In genomic region chr2:47490406-47490805, GRCh38 we compare ENCODE assay signal across 17 cellular contexts.
DNase-seq lines count a peak whose midpoint lies in the region; ATAC-seq and TF ChIP-seq lines count a peak whose summit lies in the region.
"Had no signal": no experiment of that assay in that cellular context is flagged by ENCODE, and none has a peak within 500 bp of the region (broad histone marks: within the 10 kb centered on the region; RNA-seq: fewer than 3 reads in every experiment).

No MANE protein-coding gene starts in this region.

- no peak for TF ChIP-seq CTCF in MCF 10A (IDR thresholded peaks at IDR 0.05; ENCODE audit: unreplicated experiment)
- TF ChIP-seq CTCF in breast epithelium (IDR thresholded peaks at IDR 0.05), result no peak
- TF ChIP-seq CTCF in WERI-Rb-1 (IDR thresholded peaks at IDR 0.05; ENCODE audit: low read depth, low read length), result no peak
- TF ChIP-seq CTCF in fibroblast of mammary gland (conservative IDR thresholded peaks at IDR 0.05; ENCODE audit: control insufficient read depth, insufficient read depth, low read depth, low read length), result no peak

- H3K9me3 ChIP-seq in breast epithelium, result no peaks in the 10 kb centered on the region
- peaks cover 4% of the 10 kb centered on the region for H3K9me3 ChIP-seq in WERI-Rb-1 (ENCODE audit: severe bottlenecking)
- H3K9me3 ChIP-seq: SK-N-SH had no signal

- BruUV-seq in MCF 10A (replicated peaks; lab: Mats Ljungman, UMichigan), result no TSS peak

- no peak for ATAC-seq in HG03457 (IDR thresholded peaks at IDR 0.05; ENCODE audit: unreplicated experiment)
- ATAC-seq in GM19397 (IDR thresholded peaks at IDR 0.05; ENCODE audit: unreplicated experiment), result no peak

- H3K27ac Mint-ChIP-seq in MCF 10A (ENCODE audit: low read depth, unreplicated experiment), result no peak overlapping the region

- H3K4me1 ChIP-seq in breast epithelium, result no peaks in the 10 kb centered on the region

- H3K36me3 ChIP-seq in breast epithelium (no peaks in the 10 kb centered on the region), WERI-Rb-1 (peaks cover 6% of the 10 kb centered on the region)

- intact Hi-C loops in MCF 10A (cut with micrococcal nuclease), result no loop called here
- intact Hi-C loops in breast epithelium (cut with DNase I; ENCODE audit: low total_unique reads), result no loop called here

- no peak overlapping the region for H3K4me3 Mint-ChIP-seq in MCF 10A (ENCODE audit: unreplicated experiment)
- H3K4me3 Mint-ChIP-seq: CD14-positive monocyte had no signal

- no peaks in the 10 kb centered on the region for H3K36me3 Mint-ChIP-seq in MCF 10A (ENCODE audit: insufficient read depth, unreplicated experiment)

- peaks cover 12% of the 10 kb centered on the region for H3K4me1 Mint-ChIP-seq in MCF 10A (ENCODE audit: insufficient read depth, unreplicated experiment)

- no peak overlapping the region for H3K27ac ChIP-seq in breast epithelium
- no peak overlapping the region; the same call in none of the 2 replicates for H3K27ac ChIP-seq in WERI-Rb-1
- H3K27ac ChIP-seq: HL-60 had no signal

- peaks cover 15% of the 10 kb centered on the region for H3K9me3 Mint-ChIP-seq in MCF 10A (ENCODE audit: unreplicated experiment)

- no peak for TF ChIP-seq POLR2A in breast epithelium (IDR thresholded peaks at IDR 0.05)

- H3K27me3 ChIP-seq in breast epithelium (no peaks in the 10 kb centered on the region), WERI-Rb-1 (ENCODE audit: insufficient read depth, low read depth, severe bottlenecking) (no peaks in the 10 kb centered on the region)

- POLR2A ChIA-PET in MCF 10A (lab: Yijun Ruan, JAX), result interaction anchor here (1.4 kb wide), 1 partner anchor 15 kb away, joined by 5 read pairs; no protein-coding TSS in a partner anchor

- peak; percentile 16 for DNase-seq in MCF 10A (ENCODE audit: unreplicated experiment)
- no peak for DNase-seq in breast epithelium (ENCODE audit: low spot score in 2 of 2)
- peak; percentile 64 for DNase-seq in WERI-Rb-1
- peak; percentile 20 for DNase-seq in fibroblast of mammary gland (ENCODE audit: low read depth)
- DNase-seq in effector CD4-positive, alpha-beta T cell, result no peak
- no peak for DNase-seq in NCI-H510A treated with DMSO at 0.1 percent for 48 hours (lab: John Stamatoyannopoulos, UW)
- DNase-seq: 8988T, DMS79, Kasumi-1, NCI-H1694 treated with DMSO at 0.1 percent for 48 hours, NCI-H748 treated with DMSO at 0.1 percent for 48 hours, SHP77 treated with DMSO at 0.1 percent for 48 hours, SK-N-SH had no signal

- H3K4me3 ChIP-seq in breast epithelium (no peak overlapping the region), WERI-Rb-1 (ENCODE audit: low read depth, low read length) (no peak overlapping the region), fibroblast of mammary gland (ENCODE audit: control insufficient read depth, low read depth, low read length) (no peak overlapping the region)

- H3K27me3 Mint-ChIP-seq in MCF 10A (ENCODE audit: insufficient read depth, unreplicated experiment), result no peaks in the 10 kb centered on the region

- CTCF ChIA-PET in MCF 10A (lab: Yijun Ruan, JAX), result no interaction called here

Comparison
In these comparisons a context has a peak if more than half of its experiments do, and no peak if none do; other contexts are left out.
1. DNase-seq: peak in MCF 10A (single experiment), WERI-Rb-1 (single experiment) and fibroblast of mammary gland (single experiment); none in breast epithelium (0 of 2), effector CD4-positive, alpha-beta T cell (single experiment) and NCI-H510A treated with DMSO at 0.1 percent for 48 hours (single experiment).